In genomic region chr20:32079655-32080109, GRCh38 we compare ENCODE assay signal across 16 cellular contexts. TPM values are rescaled to one million over a fixed set of nuclear protein-coding genes. Genes with fewer than 3 reads are reported as not detected.
DNase-seq lines count a peak whose midpoint lies in the region; ATAC-seq and TF ChIP-seq lines count a peak whose summit lies in the region.
"Had no signal": no experiment of that assay in that cellular context is flagged by ENCODE, and none has a peak within 500 bp of the region (broad histone marks: within the 10 kb centered on the region; RNA-seq: fewer than 3 reads in every experiment).

No MANE protein-coding gene starts in this region.

- TF ChIP-seq POLR2A in thyroid gland (IDR thresholded peaks at IDR 0.05), result no peak

- no peaks in the 10 kb centered on the region for H3K27me3 ChIP-seq in GM06990 (replicated peaks; ENCODE audit: control insufficient read depth, insufficient read depth, low read length)
- no peaks in the 10 kb centered on the region for H3K27me3 ChIP-seq in thyroid gland

- H3K36me3 ChIP-seq in GM06990 (ENCODE audit: control insufficient read depth, insufficient read depth, low read length) (no peaks in the 10 kb centered on the region), thyroid gland (no peaks in the 10 kb centered on the region)

- no peak for DNase-seq in GM06990 (ENCODE audit: extremely low read depth, insufficient read length)
- DNase-seq in RPMI8226, result peak; percentile 31
- DNase-seq in left kidney (ENCODE audit: low read depth, low spot score), result peak; percentile 45
- DNase-seq in NCI-H226, result no peak
- no peak for DNase-seq in thyroid gland
- DNase-seq: CD4-positive, alpha-beta memory T cell; DND-41; GF-D8; GM23248; NCI-H1694; NCI-H446; SW 1271 had no signal

- H3K27ac ChIP-seq in 22Rv1 (no peak overlapping the region), thyroid gland (no peak overlapping the region)
- H3K27ac ChIP-seq: GM23248 had no signal

- intact Hi-C loops in thyroid gland (cut with DNase I), result no loop called here

- ATAC-seq in HG03196 (IDR thresholded peaks at IDR 0.05; ENCODE audit: unreplicated experiment), result no peak

- H3K4me1 ChIP-seq in thyroid gland, result no peaks in the 10 kb centered on the region

- H3K4me3 ChIP-seq in GM06990 (replicated peaks; ENCODE audit: low read depth, low read length), result no peak overlapping the region
- H3K4me3 ChIP-seq in thyroid gland (replicated peaks in 1 of 3), result no peak overlapping the region
- H3K4me3 ChIP-seq: GM23248 had no signal

- peak; percentile 25 for TF ChIP-seq CTCF in 22Rv1 (IDR thresholded peaks at IDR 0.05)
- peak; percentile 3 for TF ChIP-seq CTCF in GM06990 (IDR thresholded peaks at IDR 0.05; ENCODE audit: insufficient read depth, low read length, poor library complexity, severe bottlenecking)
- no peak for TF ChIP-seq CTCF in thyroid gland (IDR thresholded peaks at IDR 0.05)

- 50 to 61% methylated on average over 5 to 8 of the region's 8 CpGs for WGBS in thyroid gland, 2 donors

- no peaks in the 10 kb centered on the region for H3K9me3 ChIP-seq in thyroid gland

RNA-seq across cellular contexts. Expression of gene HCK, which starts 27.6 kb away (rescaled TPM):
- total RNA-seq in thyroid gland, result 1 to 10 TPM; 3.1 to 5.9 (median 4.8) TPM
- total RNA-seq: A673, GM23248, HT1080 had no signal

RNA-seq across cellular contexts. Expression of gene TM9SF4, which starts 29.8 kb away (rescaled TPM):
- 10 to 100 TPM; 28.8 to 46.0 (median 38.0) TPM for total RNA-seq in thyroid gland

Comparison
In these comparisons a context has a peak if more than half of its experiments do, and no peak if none do; other contexts are left out.
1. CTCF ChIP-seq: peak in 22Rv1 (single experiment) and GM06990 (single experiment); none in thyroid gland (0 of 6).
2. DNase-seq: peak in RPMI8226 (single experiment) and left kidney (single experiment); none in GM06990 (single experiment), NCI-H226 (single experiment) and thyroid gland (0 of 2).